Comparison of ENCODE assay signal across 9 cellular contexts in genomic region chr22:36337365-36338130, GRCh38. TPM values are rescaled to one million over a fixed set of nuclear protein-coding genes. Genes with fewer than 3 reads are reported as not detected.
A peak's percentile ranks its signal among the peaks of the same experiment; 100 is the strongest.
DNase-seq lines count a peak whose midpoint lies in the region; ATAC-seq, FAIRE-seq and TF ChIP-seq lines count a peak whose summit lies in the region.
"Had no signal": no experiment of that assay in that cellular context is flagged by ENCODE, and none has a peak within 500 bp of the region (broad histone marks: within the 10 kb centered on the region; RNA-seq: fewer than 3 reads in every experiment).

No MANE protein-coding gene starts in this region.

- H4K20me1 ChIP-seq in OCI-LY7 (ENCODE audit: insufficient read depth, low read length): no peaks in the 10 kb centered on the region

- peaks cover 99% of the 10 kb centered on the region for H3K36me3 ChIP-seq in OCI-LY7 (ENCODE audit: insufficient read depth, low read length)
- H3K36me3 ChIP-seq in pancreas: peaks cover 9 to 59% (median 24%) of the 10 kb centered on the region in 3 donors

- H3K4me3 ChIP-seq in OCI-LY7 (ENCODE audit: low read depth, low read length, poor library complexity, severe bottlenecking) (no peak overlapping the region), dorsolateral prefrontal cortex (peak overlapping the region in 6 of 59 donors; percentile 0 to 20 (median 12)), pancreas (no peak overlapping the region)

- peaks cover 23% of the 10 kb centered on the region; the same call in 1 of the 2 replicates for H3K79me2 ChIP-seq in OCI-LY7 (ENCODE audit: insufficient read depth, low read depth, low read length)

- 77 to 79% methylated on average over 8 of the region's 8 CpGs for WGBS in pancreas, 2 donors

- TF ChIP-seq CTCF in OCI-LY7 (conservative IDR thresholded peaks at IDR 0.05; ENCODE audit: low read length) (no peak), dorsolateral prefrontal cortex (IDR thresholded peaks at IDR 0.05 in 54 of 56, conservative IDR thresholded peaks at IDR 0.05 in 2 of 56; ENCODE audit: low read depth in 1 of 56, partially characterized antibody in 56 of 56) (peak in 1 of 56 donors; percentile 13), pancreas (IDR thresholded peaks at IDR 0.05) (no peak), GM10248 (IDR thresholded peaks at IDR 0.05; ENCODE audit: control extremely low read depth, extremely low read depth, low read depth, missing control alignments) (no peak)

- H3K9me2 ChIP-seq in OCI-LY7 (ENCODE audit: insufficient read depth, low read length): no peaks in the 10 kb centered on the region

- FAIRE-seq in pancreas (lab: Jason Lieb, UNC): no peak
- no peak for FAIRE-seq in RCC 7860 (lab: Jason Lieb, UNC)

- H3K27me3 ChIP-seq in dorsolateral prefrontal cortex: no peaks in the 10 kb centered on the region
- H3K27me3 ChIP-seq in pancreas: no peaks in the 10 kb centered on the region

- H3K4me1 ChIP-seq in OCI-LY7 (ENCODE audit: insufficient read depth, low read length, poor library complexity, severe bottlenecking) (peaks cover 30% of the 10 kb centered on the region), pancreas (peaks cover 47 to 59% (median 49%) of the 10 kb centered on the region in 3 donors)

- no peak for ATAC-seq in pancreas

- H2AFZ ChIP-seq in OCI-LY7 (ENCODE audit: low read length): no peak overlapping the region

- H3K4me2 ChIP-seq in OCI-LY7 (ENCODE audit: low read length): peak overlapping the region; percentile 12; the same call in 1 of the 2 replicates

- DNase-seq in C1 segment of cervical spinal cord (lab: John Stamatoyannopoulos, UW) (peak in 8 of 14 donors; percentile 12 to 89 (median 20)), OCI-LY7 (ENCODE audit: low spot score) (no peak), dorsolateral prefrontal cortex (peak in 1 of 10 donors; percentile 71), pancreas (no peak), RCC 7860 (ENCODE audit: low spot score) (no peak), GM10248 (ENCODE audit: extremely low spot score) (no peak), MV-4-11 (lab: John Stamatoyannopoulos, UW) (no peak), NAMALWA (ENCODE audit: low spot score) (no peak)
- DNase-seq: islet precursor cell had no signal

- H3K9me3 ChIP-seq in OCI-LY7 (ENCODE audit: low read length): no peaks in the 10 kb centered on the region
- H3K9me3 ChIP-seq in pancreas: no peaks in the 10 kb centered on the region

- intact Hi-C loops in OCI-LY7 (cut with micrococcal nuclease; ENCODE audit: unreplicated experiment): no loop called here
- intact Hi-C loops in dorsolateral prefrontal cortex (cut with DNase I): no loop called here
- intact Hi-C loops in pancreas (cut with DNase I): loop anchor here in 2 of 3 donors (10.0 kb wide), 1 partner anchor 47 kb away; the partner anchor contains the start of gene MYH9 (in 2 of the 2)

- POLR2A ChIA-PET in OCI-LY7 (lab: Charles Lee): no interaction called here
- POLR2A ChIA-PET in GM10248 (lab: Yijun Ruan, JAX): no interaction called here

- CTCF ChIA-PET in OCI-LY7 (lab: Charles Lee; ENCODE audit: unreplicated experiment) (no interaction called here), GM10248 (lab: Yijun Ruan, JAX) (interaction anchor here (1.4 to 1.7 kb wide), 2 partner anchors 51 to 133 kb away, joined by 5 to 6 read pairs; no protein-coding TSS in a partner anchor)

- BruUV-seq in OCI-LY7 (replicated peaks; lab: Mats Ljungman, UMichigan): no TSS peak

- H3K27ac ChIP-seq in OCI-LY7 (ENCODE audit: low read depth, low read length, poor library complexity, severe bottlenecking): peak overlapping the region; percentile 12
- peak overlapping the region in 58 of 59 donors; percentile 68 to 99 (median 96) for H3K27ac ChIP-seq in dorsolateral prefrontal cortex
- peak overlapping the region; percentile 63 to 92 (median 83) for H3K27ac ChIP-seq in pancreas

RNA-seq across cellular contexts. Expression of gene MYH9, which starts 50.2 kb away (rescaled TPM):
- 112 and 133 TPM in 2 replicates for total RNA-seq in OCI-LY7 (2014; rRNA removed; shearing (Covaris generic))
- total RNA-seq in OCI-LY7 (2022) (213 and 223 TPM in 2 replicates), dorsolateral prefrontal cortex (100 to 1,000 TPM in 119 of 120 experiments, 10 to 100 TPM in 1; 95.7 to 282 (median 162) TPM), pancreas (100 to 1,000 TPM; 259 to 554 (median 412) TPM)
- 100 to 1,000 TPM in 1 of 2 donors, 10 to 100 TPM in 1; 80.9 to 152 TPM for polyA plus RNA-seq in pancreas

Comparison
In these comparisons a context has a peak if more than half of its experiments do, and no peak if none do; other contexts are left out.
1. DNase-seq: peak in C1 segment of cervical spinal cord (8 of 14); none in OCI-LY7 (single experiment), pancreas (0 of 6), RCC 7860 (single experiment), GM10248 (single experiment), MV-4-11 (single experiment) and NAMALWA (single experiment).
2. H3K27ac ChIP-seq: peak in every context shown above with its lines; median percentile 96 in dorsolateral prefrontal cortex; 83 in pancreas; 12 in OCI-LY7.
3. intact Hi-C loops: an anchor here in pancreas (10.0 kb wide); none called in OCI-LY7 and dorsolateral prefrontal cortex.